In the genomic region with DNA sequence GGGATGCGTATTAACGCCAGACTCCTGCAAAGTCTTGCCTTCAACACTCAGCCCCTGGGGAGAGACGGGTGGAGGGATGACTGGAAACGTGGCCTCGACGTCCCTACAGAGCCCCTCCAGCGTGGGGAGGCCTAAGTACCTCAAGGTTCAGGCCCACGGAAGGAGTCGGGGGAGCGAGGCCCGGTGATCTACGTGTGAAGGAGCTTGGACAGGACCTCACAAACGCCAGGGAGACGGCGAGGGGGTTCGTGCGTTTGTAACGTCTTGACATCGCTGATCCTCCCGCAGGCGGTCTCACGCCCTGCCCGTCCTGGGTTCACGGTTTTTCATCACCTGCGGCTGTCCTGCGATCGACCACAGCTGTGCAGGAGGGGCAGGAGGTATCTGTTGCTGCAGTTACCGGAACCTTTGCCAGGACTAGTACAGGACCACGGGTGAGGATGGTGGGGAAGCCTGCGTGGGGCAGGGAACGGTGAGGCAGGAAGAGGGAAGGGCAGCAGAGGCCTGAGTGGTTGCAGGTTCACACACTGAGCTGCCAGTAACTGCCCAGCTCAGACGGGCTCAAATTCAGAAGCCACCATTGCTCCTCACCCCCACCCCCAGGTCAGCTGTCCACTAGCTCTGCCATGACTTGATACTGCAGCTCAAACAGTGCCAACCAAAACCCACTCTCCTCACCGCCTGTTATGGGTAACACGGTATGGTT, we compare ENCODE assay signal across 8 cellular contexts. TPM values are rescaled to one million over a fixed set of nuclear protein-coding genes. Genes with fewer than 3 reads are reported as not detected.
DNase-seq lines count a peak whose midpoint lies in the region; ATAC-seq and TF ChIP-seq lines count a peak whose summit lies in the region.
"Had no signal": no experiment of that assay in that cellular context is flagged by ENCODE, and none has a peak within 500 bp of the region (broad histone marks: within the 10 kb centered on the region; RNA-seq: fewer than 3 reads in every experiment).

No MANE protein-coding gene starts in this region.

- no peaks in the 10 kb centered on the region for H3K27me3 ChIP-seq in IMR-90 (ENCODE audit: control insufficient read depth, insufficient read depth, low read length)
- H3K27me3 ChIP-seq in thoracic aorta (replicated peaks; ENCODE audit: insufficient read depth) = no peaks in the 10 kb centered on the region

- H3K4me1 ChIP-seq in IMR-90 (ENCODE audit: control insufficient read depth, insufficient read depth, low read length) (peaks cover 12% of the 10 kb centered on the region), thoracic aorta (ENCODE audit: control insufficient read depth in 1 of 2, low read depth in 2 of 2) (peaks cover 20 to 36% of the 10 kb centered on the region in 2 donors)

- H4K8ac ChIP-seq in IMR-90 (ENCODE audit: low read depth in 2 of 2, low read length in 2 of 2) = peak overlapping the region; percentile 83 to 93

- H3K9me3 ChIP-seq in IMR-90 (ENCODE audit: control insufficient read depth, insufficient read depth, low read length) (no peaks in the 10 kb centered on the region), thoracic aorta (no peaks in the 10 kb centered on the region)

- BruUV-seq in IMR-90 (replicated peaks; lab: Mats Ljungman, UMichigan) = no TSS peak

- DNase-seq in IMR-90 (peak; percentile 18), astrocyte of the hippocampus (ENCODE audit: low read depth, low spot score) (peak; percentile 47), left colon (peak in 1 of 2 donors; percentile 39), thoracic aorta (ENCODE audit: low spot score) (no peak), NCI-H2029 treated with DMSO at 0.1 percent for 48 hours (lab: John Stamatoyannopoulos, UW) (no peak), germinal center (ENCODE audit: low spot score) (no peak)

- H3K4me3 ChIP-seq in IMR-90 (ENCODE audit: insufficient read depth, low read depth, low read length) (peak overlapping the region; percentile 93), thoracic aorta (peak overlapping the region; percentile 94)

- peak overlapping the region; percentile 84 for H4K5ac ChIP-seq in IMR-90 (ENCODE audit: low read depth, low read length)

- H2AK9ac ChIP-seq in IMR-90 (replicated peaks; ENCODE audit: low read depth, low read length, poor library complexity) = peak overlapping the region; percentile 99

- peak overlapping the region; percentile 77 for H2BK5ac ChIP-seq in IMR-90 (ENCODE audit: low read depth, low read length, poor library complexity, severe bottlenecking)

- TF ChIP-seq RAD21 in IMR-90 (IDR thresholded peaks at IDR 0.05; ENCODE audit: low read length) = no peak

- ATAC-seq in IMR-90 (ENCODE audit: low read depth) (no peak), left colon (peak; percentile 14), thoracic aorta (ENCODE audit: insufficient number of reproducible peaks, low FRiP score, low read depth) (no peak)

- POLR2A ChIA-PET in IMR-90 (lab: Charles Lee; ENCODE audit: unreplicated experiment) = interaction anchor here (0.7 to 1.0 kb wide), 4 partner anchors 10 to 42 kb away, joined by 3 to 4 read pairs (median 3); no protein-coding TSS in a partner anchor

- intact Hi-C loops in IMR-90 (cut with micrococcal nuclease) (loop anchor here (2.0 kb wide), 2 partner anchors 51 to 71 kb away; a partner anchor contains a TSS), left colon (cut with DNase I, micrococcal nuclease) (no loop called here)

- peak; percentile 4 for TF ChIP-seq POLR2A in GM18526 (IDR thresholded peaks at IDR 0.05; ENCODE audit: extremely low read depth, insufficient read length)
- no peak for TF ChIP-seq POLR2A in IMR-90 (IDR thresholded peaks at IDR 0.05; ENCODE audit: low read depth, low read length)

- H2AFZ ChIP-seq in IMR-90 (replicated peaks; ENCODE audit: low read length, poor library complexity) = peak overlapping the region; percentile 94

- H3K4ac ChIP-seq in IMR-90 (ENCODE audit: low read depth, low read length) = peak overlapping the region; percentile 96

- H3K18ac ChIP-seq in IMR-90 (ENCODE audit: low read depth, low read length) = no peak overlapping the region

- peak overlapping the region; percentile 97 for H3K9ac ChIP-seq in IMR-90 (ENCODE audit: low read depth, low read length)

- 0% methylated on average over 7 of the region's 34 CpGs; no CpG with 5 or more reads in 1 of the 2 experiments for WGBS in IMR-90 (ENCODE audit: extremely low coverage in 2 of 2, insufficient read length in 1 of 2), 2 experiments

- peak overlapping the region; percentile 99 for H3K14ac ChIP-seq in IMR-90 (replicated peaks; ENCODE audit: low read depth, low read length)

- no peak overlapping the region for H2BK15ac ChIP-seq in IMR-90 (ENCODE audit: low read depth, low read length)

- CTCF ChIA-PET in IMR-90 (lab: Yijun Ruan, JAX) = interaction anchor here (1.1 kb wide), 1 partner anchor 41 kb away, joined by 6 read pairs; no protein-coding TSS in a partner anchor

- H3K27ac ChIP-seq in IMR-90 (ENCODE audit: insufficient read depth, low read length) (peak overlapping the region; percentile 92), thoracic aorta (peak overlapping the region; percentile 86 to 87)

- H3K36me3 ChIP-seq in IMR-90 (ENCODE audit: control insufficient read depth, insufficient read depth, low read length) (peaks cover 52% of the 10 kb centered on the region), thoracic aorta (peaks cover 55% of the 10 kb centered on the region)

- peak overlapping the region; percentile 59 for H3K56ac ChIP-seq in IMR-90 (ENCODE audit: extremely low read depth, insufficient read depth, low read length)

- H4K91ac ChIP-seq in IMR-90 (ENCODE audit: insufficient read depth, low read depth, low read length) = peak overlapping the region; percentile 83

- H4K20me1 ChIP-seq in IMR-90 (ENCODE audit: insufficient read depth, low read length) = peaks cover 35% of the 10 kb centered on the region; the same call in 1 of the 2 replicates

- peak overlapping the region; percentile 97 for H2AK5ac ChIP-seq in IMR-90 (ENCODE audit: low read depth, low read length)

- H2BK20ac ChIP-seq in IMR-90 (ENCODE audit: low read depth, low read length) = no peak overlapping the region

- H3K9me1 ChIP-seq in IMR-90 (ENCODE audit: insufficient read depth, low read length) = peaks cover 11% of the 10 kb centered on the region

- peak overlapping the region; percentile 48 for H2BK120ac ChIP-seq in IMR-90 (ENCODE audit: low read depth, low read length)

- peak overlapping the region; percentile 98 for H3K23ac ChIP-seq in IMR-90 (ENCODE audit: low read depth, low read length)

- TF ChIP-seq CTCF in IMR-90 (conservative IDR thresholded peaks at IDR 0.05; ENCODE audit: low read depth, low read length) (no peak), thoracic aorta (IDR thresholded peaks at IDR 0.05) (no peak)

- peaks cover 21 to 65% of the 10 kb centered on the region in 2 experiments for H3K79me1 ChIP-seq in IMR-90 (ENCODE audit: low read depth in 1 of 2, low read length in 2 of 2)

- in situ Hi-C loops in IMR-90 (cut with MboI; ENCODE audit: low sequenced_read_pairs) = no loop called here

- H3K4me2 ChIP-seq in IMR-90 (ENCODE audit: low read depth, low read length) = peak overlapping the region; percentile 93

- dilution Hi-C loops in IMR-90 (cut with HindIII; ENCODE audit: low sequenced_read_pairs, unreplicated experiment) = no loop called here

TF ChIP-seq in IMR-90, 13 proteins besides CTCF, POLR2A, EP300 and RAD21 (continues in another document):
- no peak for TF ChIP-seq RFX5 (IDR thresholded peaks at IDR 0.05; ENCODE audit: low read depth, low read length)
- no peak for TF ChIP-seq MXI1 (IDR thresholded peaks at IDR 0.05; ENCODE audit: borderline replicate concordance, low read depth, low read length)
- no peak for TF ChIP-seq BHLHE40 (IDR thresholded peaks at IDR 0.05; ENCODE audit: low read depth, low read length)
- no peak for TF ChIP-seq RCOR1 (IDR thresholded peaks at IDR 0.05; ENCODE audit: insufficient replicate concordance, low read length)
- no peak for TF ChIP-seq NFE2L2 (IDR thresholded peaks at IDR 0.05; ENCODE audit: low read depth, low read length)
- no peak for TF ChIP-seq SMC3 (IDR thresholded peaks at IDR 0.05; ENCODE audit: low read depth, low read length)
- TF ChIP-seq CHD1 (IDR thresholded peaks at IDR 0.05; ENCODE audit: low read depth, low read length) = no peak

RNA-seq across cellular contexts. Expression of a gene that starts 0.9 kb away (rescaled TPM):
- total RNA-seq in IMR-90 (2012; rRNA removed) = 53.9 and 61.1 TPM in 2 replicates
- polyA plus RNA-seq in IMR-90 (2012; rRNA removed) = 209 and 239 TPM in 2 replicates
- polyA plus RNA-seq in IMR-90 (2012; cell fraction: cytosol; rRNA removed) = 37.1 and 43.3 TPM in 2 replicates
- polyA plus RNA-seq in IMR-90 (2012; cell fraction: nucleus; rRNA removed; ENCODE audit: low replicate concordance) = 2,162 and 3,411 TPM in 2 replicates
- total RNA-seq in left colon = 100 to 1,000 TPM; 115 to 129 TPM
- 100 to 1,000 TPM; 214 to 313 TPM for total RNA-seq in thoracic aorta

RNA-seq across cellular contexts. Expression of a gene that starts 7.1 kb away (rescaled TPM):
- total RNA-seq in IMR-90 (2012; rRNA removed) (141 and 149 TPM in 2 replicates), left colon (10 to 100 TPM; 82.1 to 96.7 TPM), thoracic aorta (100 to 1,000 TPM in 1 of 2 donors, 10 to 100 TPM in 1; 96.9 to 121 TPM)
- polyA plus RNA-seq in IMR-90 (2012; rRNA removed) = 157 and 172 TPM in 2 replicates
- polyA plus RNA-seq in IMR-90 (2012; cell fraction: cytosol; rRNA removed) = 121 and 215 TPM in 2 replicates
- polyA plus RNA-seq in IMR-90 (2012; cell fraction: nucleus; rRNA removed; ENCODE audit: low replicate concordance) = 86.1 and 87.0 TPM in 2 replicates

RNA-seq across cellular contexts. Expression of a gene that starts 21.1 kb away (rescaled TPM):
- total RNA-seq in IMR-90 (2012; rRNA removed) (under 0.01 TPM in 1 of 2 replicates, not detected in the other), left colon (1 to 10 TPM in 1 of 2 donors, under 1 TPM in 1; 0.76 to 2.7 TPM), thoracic aorta (under 1 TPM in 1 of 2 donors, not detected in 1; 0.68 TPM)
- polyA plus RNA-seq in IMR-90 (2012; rRNA removed) = 0.09 and 0.11 TPM in 2 replicates
- 0.03 and 0.10 TPM in 2 replicates for polyA plus RNA-seq in IMR-90 (2012; cell fraction: cytosol; rRNA removed)
- polyA plus RNA-seq in IMR-90 (2012; cell fraction: nucleus; rRNA removed; ENCODE audit: low replicate concordance) = 0.17 and 0.24 TPM in 2 replicates
- total RNA-seq: glomerular endothelial cell had no signal

RNA-seq across cellular contexts. Expression of a gene that starts 25.0 kb away (rescaled TPM):
- 45.7 and 63.0 TPM in 2 replicates for total RNA-seq in IMR-90 (2012; rRNA removed)
- polyA plus RNA-seq in IMR-90 (2012; rRNA removed) = 107 and 129 TPM in 2 replicates
- 140 and 151 TPM in 2 replicates for polyA plus RNA-seq in IMR-90 (2012; cell fraction: cytosol; rRNA removed)
- polyA plus RNA-seq in IMR-90 (2012; cell fraction: nucleus; rRNA removed; ENCODE audit: low replicate concordance) = 73.9 and 142 TPM in 2 replicates
- 100 to 1,000 TPM; 175 to 212 TPM for total RNA-seq in left colon
- total RNA-seq in thoracic aorta = 10 to 100 TPM; 43.5 to 94.5 TPM

RNA-seq across cellular contexts. Expression of a gene that starts 35.5 kb away (rescaled TPM):
- total RNA-seq in IMR-90 (2012; rRNA removed) = 0.83 and 1.1 TPM in 2 replicates
- 6.1 and 9.2 TPM in 2 replicates for polyA plus RNA-seq in IMR-90 (2012; rRNA removed)
- polyA plus RNA-seq in IMR-90 (2012; cell fraction: cytosol; rRNA removed) = 6.9 and 16.6 TPM in 2 replicates
- 5.7 and 10.7 TPM in 2 replicates for polyA plus RNA-seq in IMR-90 (2012; cell fraction: nucleus; rRNA removed; ENCODE audit: low replicate concordance)
- 10 to 100 TPM; 40.1 to 81.5 TPM for total RNA-seq in left colon
- total RNA-seq in thoracic aorta = 10 to 100 TPM; 21.7 to 23.6 TPM

Comparison
In these comparisons a context has a peak if more than half of its experiments do, and no peak if none do; other contexts are left out.
1. DNase-seq: peak in IMR-90 (single experiment) and astrocyte of the hippocampus (single experiment); none in thoracic aorta (single experiment), NCI-H2029 treated with DMSO at 0.1 percent for 48 hours (single experiment) and germinal center (single experiment).